9 cellular contexts compared by ENCODE assay signal in genomic region chr18:77059294-77059916, GRCh38.
A peak's percentile ranks its signal among the peaks of the same experiment; 100 is the strongest.
DNase-seq lines count a peak whose midpoint lies in the region; ATAC-seq and TF ChIP-seq lines count a peak whose summit lies in the region.
"Had no signal": no experiment of that assay in that cellular context is flagged by ENCODE, and none has a peak within 500 bp of the region (broad histone marks: within the 10 kb centered on the region; RNA-seq: fewer than 3 reads in every experiment).

No MANE protein-coding gene starts in this region.

- WGBS in SK-N-SH (ENCODE audit: low lambda C conversion rate): 84% methylated on average over 2 of the region's 2 CpGs
- WGBS in endodermal cell (ENCODE audit: insufficient coverage in 1 of 2, insufficient read length in 1 of 2), 2 experiments: 97 to 100% methylated on average over 1 to 2 of the region's 2 CpGs

- peak; percentile 44 for TF ChIP-seq RAD21 in SK-N-SH (IDR thresholded peaks at IDR 0.05; ENCODE audit: low read length)

- POLR2A ChIA-PET in activated CD4-positive, alpha-beta T cell treated with anti-CD3 and anti-CD28 coated beads for 36 hours (lab: Charles Lee): no interaction called here
- POLR2A ChIA-PET in SK-N-SH (lab: Yijun Ruan, JAX): no interaction called here

- H2AFZ ChIP-seq in SK-N-SH (ENCODE audit: low read depth) (no peak overlapping the region), neural progenitor cell (replicated peaks) (no peak overlapping the region)

- H3K36me3 Mint-ChIP-seq in activated CD4-positive, alpha-beta T cell treated with anti-CD3 and anti-CD28 coated beads for 36 hours (ENCODE audit: low read depth): peaks cover 41% of the 10 kb centered on the region
- H3K36me3 Mint-ChIP-seq in endodermal cell (ENCODE audit: low read depth): peaks cover 9% of the 10 kb centered on the region
- no peaks in the 10 kb centered on the region for H3K36me3 Mint-ChIP-seq in neural progenitor cell

- CTCF ChIA-PET in activated CD4-positive, alpha-beta T cell treated with anti-CD3 and anti-CD28 coated beads for 36 hours (lab: Charles Lee): interaction anchor here (0.7 to 6.2 kb wide), 4 partner anchors 10 to 82 kb away, joined by 3 to 42 read pairs (median 4); no protein-coding TSS in a partner anchor
- CTCF ChIA-PET in SK-N-SH (lab: Yijun Ruan, JAX): interaction anchor here (1.1 to 3.2 kb wide), 2 partner anchors 59 to 137 kb away, joined by 4 to 17 read pairs; no protein-coding TSS in a partner anchor

- H3K4me3 ChIP-seq in SK-N-SH (ENCODE audit: low read depth in 2 of 2, low read length in 1 of 2) (no peak overlapping the region), endodermal cell (ENCODE audit: low read length) (no peak overlapping the region), neural progenitor cell (no peak overlapping the region)

- no peaks in the 10 kb centered on the region for H3K27me3 ChIP-seq in SK-N-SH (ENCODE audit: insufficient read depth)
- no peaks in the 10 kb centered on the region for H3K27me3 ChIP-seq in endodermal cell (ENCODE audit: control insufficient read depth, insufficient read depth, low read length, poor library complexity, severe bottlenecking)
- H3K27me3 ChIP-seq in neural progenitor cell: peaks cover 36% of the 10 kb centered on the region

- in situ Hi-C loops in KBM-7 (cut with MboI; ENCODE audit: low pct_unique_long_range_greater_than_20kb, low sequenced_read_pairs): no loop called here

- ATAC-seq in activated CD4-positive, alpha-beta T cell treated with anti-CD3 and anti-CD28 coated beads for 36 hours: no peak
- no peak for ATAC-seq in GM18498 (IDR thresholded peaks at IDR 0.05; ENCODE audit: unreplicated experiment)

- no peaks in the 10 kb centered on the region for H3K27me3 Mint-ChIP-seq in activated CD4-positive, alpha-beta T cell treated with anti-CD3 and anti-CD28 coated beads for 36 hours
- H3K27me3 Mint-ChIP-seq in endodermal cell (ENCODE audit: insufficient read depth) (no peaks in the 10 kb centered on the region), neural progenitor cell (ENCODE audit: insufficient read depth, low read depth) (peaks cover 5% of the 10 kb centered on the region)
- H3K27me3 Mint-ChIP-seq: stimulated activated naive CD8-positive, alpha-beta T cell treated with anti-CD3 and anti-CD28 coated beads, Interleukin-15, Interleukin-2, amounts not matched to agents 100 ng/mL and 50 ng/mL, for 24 hours had no signal

- no peak for TF ChIP-seq EP300 in SK-N-SH (IDR thresholded peaks at IDR 0.05; ENCODE audit: borderline replicate concordance in 1 of 2, low read depth in 1 of 2, low read length in 1 of 2)

- H3K4me2 ChIP-seq in SK-N-SH (no peak overlapping the region), neural progenitor cell (no peak overlapping the region)

- no peaks in the 10 kb centered on the region for H3K9me2 ChIP-seq in SK-N-SH

- H3K9me3 ChIP-seq in SK-N-SH: no peaks in the 10 kb centered on the region
- H3K9me3 ChIP-seq in endodermal cell (ENCODE audit: control insufficient read depth, low read length): no peaks in the 10 kb centered on the region
- no peaks in the 10 kb centered on the region for H3K9me3 ChIP-seq in neural progenitor cell (ENCODE audit: low read depth)

- intact Hi-C loops in activated CD4-positive, alpha-beta T cell treated with anti-CD3 and anti-CD28 coated beads for 36 hours (cut with DNase I, micrococcal nuclease): loop anchor here in 1 of 2 experiments (5.0 kb wide), 2 partner anchors 182 to 257 kb away; no protein-coding TSS in a partner anchor

- H3K36me3 ChIP-seq in SK-N-SH (replicated peaks in 1 of 2; ENCODE audit: control insufficient read depth in 1 of 2, insufficient read depth in 2 of 2, low read length in 1 of 2) (no peaks in the 10 kb centered on the region), endodermal cell (ENCODE audit: control insufficient read depth, insufficient read depth, low read length) (no peaks in the 10 kb centered on the region), neural progenitor cell (no peaks in the 10 kb centered on the region)

- peak; percentile 61 for DNase-seq in activated CD4-positive, alpha-beta T cell treated with anti-CD3 and anti-CD28 coated beads for 36 hours
- no peak for DNase-seq in activated CD4-positive, alpha-beta T cell treated with anti-CD3 and anti-CD28 coated beads for 1 hour
- DNase-seq in KBM-7 (peak; percentile 82), SK-N-SH (peak; percentile 67), endodermal cell (peak; percentile 75), neural progenitor cell (ENCODE audit: low spot score) (peak; percentile 69)
- no peak for DNase-seq in activated CD8-positive, alpha-beta memory T cell treated with anti-CD3 and anti-CD28 coated beads, Interleukin-2, amount 50 U/mL, for 4 hours

- no peak overlapping the region for H3K4me3 Mint-ChIP-seq in activated CD4-positive, alpha-beta T cell treated with anti-CD3 and anti-CD28 coated beads for 36 hours
- H3K4me3 Mint-ChIP-seq in endodermal cell (no peak overlapping the region), neural progenitor cell (no peak overlapping the region)
- H3K4me3 Mint-ChIP-seq: stimulated activated naive CD8-positive, alpha-beta T cell treated with anti-CD3 and anti-CD28 coated beads, Interleukin-15, Interleukin-2, amounts not matched to agents 100 ng/mL and 50 ng/mL, for 24 hours had no signal

- H3K4me1 ChIP-seq in SK-N-SH (ENCODE audit: control insufficient read depth in 1 of 2, insufficient read depth in 2 of 2, low read depth in 1 of 2, low read length in 1 of 2) (peaks cover 5 to 9% of the 10 kb centered on the region in 2 experiments; a peak in 2 of 4 replicates), endodermal cell (ENCODE audit: control insufficient read depth, insufficient read depth, low read length) (peaks cover 22% of the 10 kb centered on the region), neural progenitor cell (peaks cover 17% of the 10 kb centered on the region)

- no peaks in the 10 kb centered on the region for H3F3A ChIP-seq in SK-N-SH (replicated peaks; ENCODE audit: insufficient read depth)
- peaks cover 15% of the 10 kb centered on the region for H3F3A ChIP-seq in neural progenitor cell (ENCODE audit: low read depth)

- no peaks in the 10 kb centered on the region for H3K79me2 ChIP-seq in SK-N-SH (ENCODE audit: insufficient read depth)
- no peaks in the 10 kb centered on the region for H3K79me2 ChIP-seq in neural progenitor cell (ENCODE audit: low read depth)

- H3K27ac Mint-ChIP-seq in activated CD4-positive, alpha-beta T cell treated with anti-CD3 and anti-CD28 coated beads for 36 hours: peak overlapping the region; percentile 16
- H3K27ac Mint-ChIP-seq in endodermal cell: no peak overlapping the region
- no peak overlapping the region for H3K27ac Mint-ChIP-seq in neural progenitor cell

- H3K9ac ChIP-seq in SK-N-SH: no peak overlapping the region
- H3K9ac ChIP-seq in endodermal cell (ENCODE audit: extremely low read depth, low read length, poor library complexity, severe bottlenecking): no peak overlapping the region
- no peak overlapping the region for H3K9ac ChIP-seq in neural progenitor cell

- H4K20me1 ChIP-seq in SK-N-SH (ENCODE audit: insufficient read depth): no peaks in the 10 kb centered on the region
- no peaks in the 10 kb centered on the region for H4K20me1 ChIP-seq in neural progenitor cell (ENCODE audit: low read depth)

- H3K27ac ChIP-seq in SK-N-SH (ENCODE audit: low read depth in 2 of 2, low read length in 1 of 2): no peak overlapping the region
- no peak overlapping the region for H3K27ac ChIP-seq in endodermal cell (ENCODE audit: low read depth, low read length)
- H3K27ac ChIP-seq in neural progenitor cell: no peak overlapping the region

- peak; percentile 66 for TF ChIP-seq CTCF in SK-N-SH (IDR thresholded peaks at IDR 0.05)
- TF ChIP-seq CTCF in endodermal cell (conservative IDR thresholded peaks at IDR 0.05): peak; percentile 87
- peak; percentile 76 for TF ChIP-seq CTCF in neural progenitor cell (IDR thresholded peaks at IDR 0.05)

- H3K9me3 Mint-ChIP-seq in activated CD4-positive, alpha-beta T cell treated with anti-CD3 and anti-CD28 coated beads for 36 hours (ENCODE audit: low read depth): no peaks in the 10 kb centered on the region
- H3K9me3 Mint-ChIP-seq in endodermal cell (no peaks in the 10 kb centered on the region), neural progenitor cell (no peaks in the 10 kb centered on the region)
- H3K9me3 Mint-ChIP-seq: stimulated activated naive CD8-positive, alpha-beta T cell treated with anti-CD3 and anti-CD28 coated beads, Interleukin-15, Interleukin-2, amounts not matched to agents 100 ng/mL and 50 ng/mL, for 24 hours had no signal

- H3K4me1 Mint-ChIP-seq in activated CD4-positive, alpha-beta T cell treated with anti-CD3 and anti-CD28 coated beads for 36 hours: peaks cover 83% of the 10 kb centered on the region
- H3K4me1 Mint-ChIP-seq in endodermal cell: peaks cover 46% of the 10 kb centered on the region
- H3K4me1 Mint-ChIP-seq in neural progenitor cell: peaks cover 34% of the 10 kb centered on the region

TF ChIP-seq in SK-N-SH, 30 proteins besides CTCF, POLR2A, EP300 and RAD21:
- peak; percentile 35; the same call in 1 of the 2 replicates for TF ChIP-seq SMC3 (IDR thresholded peaks at IDR 0.05; ENCODE audit: low read depth, low read length)
- no peak for TF ChIP-seq EZH2phosphoT487 (IDR thresholded peaks at IDR 0.05; ENCODE audit: borderline replicate concordance, low read depth)

Comparison
In these comparisons a context has a peak if more than half of its experiments do, and no peak if none do; other contexts are left out.
1. DNase-seq: peak in activated CD4-positive, alpha-beta T cell treated with anti-CD3 and anti-CD28 coated beads for 36 hours (single experiment), KBM-7 (single experiment), SK-N-SH (single experiment), endodermal cell (single experiment) and neural progenitor cell (single experiment); none in activated CD4-positive, alpha-beta T cell treated with anti-CD3 and anti-CD28 coated beads for 1 hour (single experiment) and activated CD8-positive, alpha-beta memory T cell treated with anti-CD3 and anti-CD28 coated beads, Interleukin-2, amount 50 U/mL, for 4 hours (single experiment).
2. Peak in every context shown above with its lines, with median percentiles within 50 percentile points of each other: CTCF ChIP-seq.